In the genomic region with DNA sequence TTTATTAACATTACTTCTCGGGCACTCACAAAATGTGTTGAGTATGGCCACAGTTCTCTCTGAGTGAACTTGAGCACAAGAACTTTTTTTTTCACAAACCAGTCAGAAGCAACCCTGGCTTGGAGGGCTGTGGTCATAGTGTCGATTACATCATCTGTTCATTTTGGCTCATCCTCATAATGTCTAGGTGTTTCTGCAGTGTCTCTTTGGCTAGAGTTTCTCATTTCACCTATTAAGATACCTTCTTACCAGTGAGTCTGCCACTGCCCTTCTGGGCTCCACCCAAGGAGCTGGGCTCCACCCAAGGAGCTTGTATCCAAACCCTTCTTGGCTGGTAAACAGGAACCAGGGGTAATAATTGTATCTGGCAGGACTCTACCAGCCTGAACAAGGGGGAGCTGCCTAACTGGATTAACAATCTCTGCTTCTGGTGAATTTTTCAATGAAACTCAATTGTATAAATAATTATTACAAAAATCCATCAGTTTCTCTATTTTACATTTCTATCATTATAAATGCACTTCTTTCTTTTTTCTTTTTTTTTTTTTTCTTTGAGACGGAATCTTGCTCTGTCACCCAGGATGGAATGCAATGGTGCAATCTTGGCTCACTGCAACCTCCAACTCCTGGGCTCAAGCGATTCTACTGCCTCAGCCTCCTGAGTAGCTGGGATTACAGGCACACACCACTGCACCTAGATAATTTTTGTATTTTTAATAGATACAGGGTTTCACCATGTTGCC, we compare ENCODE assay signal across 27 cellular contexts.
A peak's percentile ranks its signal among the peaks of the same experiment; 100 is the strongest.
DNase-seq lines count a peak whose midpoint lies in the region; FAIRE-seq and TF ChIP-seq lines count a peak whose summit lies in the region.
"Had no signal": no experiment of that assay in that cellular context is flagged by ENCODE, and none has a peak within 500 bp of the region (broad histone marks: within the 10 kb centered on the region; RNA-seq: fewer than 3 reads in every experiment).

No MANE protein-coding gene starts in this region.

- 83% methylated on average over 4 of the region's 4 CpGs for WGBS in prostate gland

- CTCF ChIA-PET in HEK293 (lab: Yijun Ruan, JAX): no interaction called here

- no peak overlapping the region for H3K9ac ChIP-seq in kidney (ENCODE audit: low read length in 2 of 2)
- H3K9ac ChIP-seq: parathyroid adenoma had no signal

- H3K9me3 ChIP-seq in HEK293 (ENCODE audit: control insufficient read depth, insufficient read depth, low read depth, low read length) (no peaks in the 10 kb centered on the region), kidney (ENCODE audit: control insufficient read depth in 1 of 2, low read length in 2 of 2) (no peaks in the 10 kb centered on the region), prostate gland (no peaks in the 10 kb centered on the region)
- H3K9me3 ChIP-seq: right atrium auricular region had no signal

- peak; percentile 30 for DNase-seq in AG20443 (ENCODE audit: low spot score)
- peak; percentile 3 for DNase-seq in astrocyte of the cerebellum (ENCODE audit: low read depth)
- peak; percentile 11 for DNase-seq in iPS-NIHi11 (ENCODE audit: low spot score)
- no peak for DNase-seq in stimulated activated CD4-positive, alpha-beta T cell treated with anti-CD3 and anti-CD28 coated beads, Interleukin-15, amount 100 ng/mL, for 24 hours
- DNase-seq in kidney: no peak
- no peak for DNase-seq in prostate gland (ENCODE audit: low spot score)
- no peak for DNase-seq in T-helper 1 cell
- DNase-seq: activated CD4-positive, alpha-beta memory T cell treated with anti-CD3 and anti-CD28 coated beads for 36 hours; activated CD8-positive, alpha-beta memory T cell treated with anti-CD3 and anti-CD28 coated beads, Interleukin-2, amount 50 U/mL, for 4 hours; activated naive CD4-positive, alpha-beta T cell treated with anti-CD3 and anti-CD28 coated beads, Interleukin-2, amount 10 ng/mL, durations not matched to agents 7 days and 5 days; amniotic stem cell; dermis blood vessel endothelial cell; GOT3; IMR-90; kidney glomerular epithelial cell; NCI-H1092; NCI-H1930; NCI-H345; NCI-H82; RPMI8226; stimulated activated CD4-positive, alpha-beta T cell treated with anti-CD3 and anti-CD28 coated beads, Interleukin-4, amount 100 ng/mL, for 24 hours; T-cell had no signal

- H3K27ac ChIP-seq in HEK293 (ENCODE audit: extremely low read depth, low read depth, low read length) (no peak overlapping the region), kidney (ENCODE audit: low read depth in 2 of 2, low read length in 2 of 2) (no peak overlapping the region), prostate gland (no peak overlapping the region)
- H3K27ac ChIP-seq: C4-2B, parathyroid adenoma, right atrium auricular region had no signal

- H3K36me3 ChIP-seq in HEK293 (ENCODE audit: control insufficient read depth in 2 of 2, insufficient read depth in 1 of 2, low read length in 2 of 2) (no peaks in the 10 kb centered on the region), kidney (ENCODE audit: control insufficient read depth in 1 of 2, insufficient read depth in 2 of 2, low read length in 2 of 2) (no peaks in the 10 kb centered on the region), prostate gland (no peaks in the 10 kb centered on the region)
- H3K36me3 ChIP-seq: right atrium auricular region had no signal

- H3K4me3 ChIP-seq in HEK293 (ENCODE audit: low read depth, low read length) (no peak overlapping the region), astrocyte of the cerebellum (ENCODE audit: low read depth, low read length) (no peak overlapping the region), kidney (ENCODE audit: low read length in 2 of 2) (no peak overlapping the region), prostate gland (no peak overlapping the region)
- H3K4me3 ChIP-seq: right atrium auricular region had no signal

- intact Hi-C loops in kidney (cut with DNase I): no loop called here
- intact Hi-C loops in prostate gland (cut with DNase I): no loop called here

- POLR2A ChIA-PET in HEK293 (lab: Yijun Ruan, JAX): no interaction called here

- H3K4me1 ChIP-seq in HEK293 (ENCODE audit: control insufficient read depth, insufficient read depth, low read length) (no peaks in the 10 kb centered on the region), kidney (ENCODE audit: control insufficient read depth in 1 of 2, insufficient read depth in 1 of 2, low read depth in 1 of 2, low read length in 2 of 2) (no peaks in the 10 kb centered on the region), prostate gland (replicated peaks) (no peaks in the 10 kb centered on the region)
- H3K4me1 ChIP-seq: parathyroid adenoma, right atrium auricular region had no signal

- in situ Hi-C loops in astrocyte of the cerebellum (cut with HindIII; ENCODE audit: low sequenced_read_pairs): no loop called here

- no peak for FAIRE-seq in kidney (lab: Jason Lieb, UNC)
- FAIRE-seq: endometrium had no signal

- H3K27me3 ChIP-seq in prostate gland (replicated peaks; ENCODE audit: insufficient read depth): no peaks in the 10 kb centered on the region
- H3K27me3 ChIP-seq: right atrium auricular region had no signal

- no peak for TF ChIP-seq CTCF in HEK293 (tag by site-specific recombination; IDR thresholded peaks at IDR 0.05)
- no peak for TF ChIP-seq CTCF in astrocyte of the cerebellum (IDR thresholded peaks at IDR 0.05; ENCODE audit: low read depth, low read length, missing control alignments)
- TF ChIP-seq CTCF in kidney (IDR thresholded peaks at IDR 0.05; ENCODE audit: borderline replicate concordance, extremely low read depth, insufficient read depth): no peak
- no peak for TF ChIP-seq CTCF in prostate gland (IDR thresholded peaks at IDR 0.05)

- no peak for TF ChIP-seq POLR2A in prostate gland (IDR thresholded peaks at IDR 0.05)

TF ChIP-seq in HEK293, 187 proteins besides CTCF, POLR2A, EP300 and RAD21:
- TF ChIP-seq KLF1 (tag by site-specific recombination; IDR thresholded peaks at IDR 0.05) (0 out of 2 replicates have a peak, but pooled peaks have one; percentile 24), PRDM10 (tag by site-specific recombination; IDR thresholded peaks at IDR 0.05) (peak; percentile 78), GLIS2 (tag by site-specific recombination; IDR thresholded peaks at IDR 0.05) (no peak)

Comparison
In these comparisons a context has a peak if more than half of its experiments do, and no peak if none do; other contexts are left out.
1. DNase-seq: peak in AG20443 (single experiment), astrocyte of the cerebellum (single experiment) and iPS-NIHi11 (single experiment); none in stimulated activated CD4-positive, alpha-beta T cell treated with anti-CD3 and anti-CD28 coated beads, Interleukin-15, amount 100 ng/mL, for 24 hours (single experiment), kidney (single experiment), prostate gland (single experiment) and T-helper 1 cell (0 of 5).